28 cellular contexts compared by ENCODE assay signal in the genomic region with DNA sequence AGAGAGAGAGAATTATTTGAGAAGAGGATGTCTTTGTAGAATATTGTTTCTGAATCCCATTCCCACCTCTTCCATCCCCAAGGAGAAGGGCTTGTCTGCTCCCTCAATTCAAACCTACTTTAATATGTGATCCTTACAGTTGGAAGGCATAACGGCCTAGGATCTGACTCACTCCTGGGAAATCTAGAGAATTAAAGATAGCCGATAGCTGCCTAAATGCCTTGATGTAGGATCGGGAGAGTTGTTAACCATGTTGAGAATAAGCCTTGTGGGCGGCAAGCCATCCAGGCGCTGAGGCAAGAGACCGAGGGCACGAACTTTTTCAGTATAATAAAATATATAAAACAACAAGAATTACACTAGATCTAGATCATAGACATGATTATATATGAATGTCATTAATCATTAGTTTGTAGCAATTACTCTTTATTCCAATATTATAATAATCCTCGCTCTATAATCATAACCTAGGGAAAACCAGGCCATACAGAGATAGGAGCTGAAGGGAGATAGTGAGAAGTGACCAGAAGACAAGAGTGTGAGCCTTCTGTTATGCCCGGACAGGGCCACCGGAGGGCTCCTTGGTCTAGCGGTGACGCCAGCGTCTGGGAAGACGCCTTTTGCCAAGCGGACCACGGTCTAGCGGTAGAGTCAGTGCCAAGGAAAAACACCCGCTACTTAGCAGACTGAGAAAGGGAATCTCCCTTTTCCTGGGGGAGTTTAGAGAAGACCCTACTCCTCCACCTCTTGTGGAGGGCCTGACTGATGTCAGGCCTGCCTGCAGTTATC. TPM values are rescaled to one million over a fixed set of nuclear protein-coding genes. Genes with fewer than 3 reads are reported as not detected.
A peak's percentile ranks its signal among the peaks of the same experiment; 100 is the strongest.
DNase-seq lines count a peak whose midpoint lies in the region; ATAC-seq and TF ChIP-seq lines count a peak whose summit lies in the region.
"Had no signal": no experiment of that assay in that cellular context is flagged by ENCODE, and none has a peak within 500 bp of the region (broad histone marks: within the 10 kb centered on the region; RNA-seq: fewer than 3 reads in every experiment).

No MANE protein-coding gene starts in this region.

- no peak overlapping the region for H3K27ac Mint-ChIP-seq in activated CD8-positive, alpha-beta T cell treated with anti-CD3 and anti-CD28 coated beads for 36 hours
- no peak overlapping the region for H3K27ac Mint-ChIP-seq in activated CD8-positive, alpha-beta T cell treated with anti-CD3 and anti-CD28 coated beads, Interleukin-2, amount 10 ng/mL, durations not matched to agents 7 days and 5 days
- H3K27ac Mint-ChIP-seq: activated T-cell treated with anti-CD3 and anti-CD28 coated beads, Interleukin-2, amount 50 U/mL, for 72 hours; dendritic cell treated with granulocyte-macrophage colony-stimulating factor and Interleukin-4, amounts not matched to agents 40 ng/mL and 50 ng/mL, for 4 days; stimulated activated effector memory CD8-positive, alpha-beta T cell treated with anti-CD3 and anti-CD28 coated beads, Interleukin-12 subunit alpha, Interleukin-12 subunit beta, amount 100 ng/mL, for 72 hours; T-cell had no signal

- H3K27me3 Mint-ChIP-seq in activated CD8-positive, alpha-beta T cell treated with anti-CD3 and anti-CD28 coated beads for 36 hours, result no peaks in the 10 kb centered on the region
- no peaks in the 10 kb centered on the region for H3K27me3 Mint-ChIP-seq in activated CD8-positive, alpha-beta T cell treated with anti-CD3 and anti-CD28 coated beads, Interleukin-2, amount 10 ng/mL, durations not matched to agents 7 days and 5 days (ENCODE audit: low read depth)
- H3K27me3 Mint-ChIP-seq: dendritic cell treated with granulocyte-macrophage colony-stimulating factor and Interleukin-4, amounts not matched to agents 40 ng/mL and 50 ng/mL, for 4 days had no signal

- POLR2A ChIA-PET in activated CD8-positive, alpha-beta T cell treated with anti-CD3 and anti-CD28 coated beads for 36 hours (lab: Charles Lee), result no interaction called here
- POLR2A ChIA-PET in activated CD8-positive, alpha-beta T cell treated with anti-CD3 and anti-CD28 coated beads, Interleukin-2, amount 10 ng/mL, durations not matched to agents 7 days and 5 days (lab: Charles Lee), result no interaction called here

- no peaks in the 10 kb centered on the region for H3K36me3 Mint-ChIP-seq in activated CD8-positive, alpha-beta T cell treated with anti-CD3 and anti-CD28 coated beads for 36 hours (ENCODE audit: low read depth)
- H3K36me3 Mint-ChIP-seq in activated CD8-positive, alpha-beta T cell treated with anti-CD3 and anti-CD28 coated beads, Interleukin-2, amount 10 ng/mL, durations not matched to agents 7 days and 5 days (ENCODE audit: low read depth), result no peaks in the 10 kb centered on the region
- H3K36me3 Mint-ChIP-seq: naive B cell; stimulated activated effector memory CD8-positive, alpha-beta T cell treated with anti-CD3 and anti-CD28 coated beads, Interleukin-12 subunit alpha, Interleukin-12 subunit beta, amount 100 ng/mL, for 72 hours; T-cell had no signal

- CTCF ChIA-PET in activated CD8-positive, alpha-beta T cell treated with anti-CD3 and anti-CD28 coated beads for 36 hours (lab: Charles Lee), result interaction anchor here (1.2 kb wide), 1 partner anchor 15 kb away, joined by 3 read pairs; no protein-coding TSS in a partner anchor
- CTCF ChIA-PET in activated CD8-positive, alpha-beta T cell treated with anti-CD3 and anti-CD28 coated beads, Interleukin-2, amount 10 ng/mL, durations not matched to agents 7 days and 5 days (lab: Charles Lee), result no interaction called here

- intact Hi-C loops in activated CD8-positive, alpha-beta T cell treated with anti-CD3 and anti-CD28 coated beads for 36 hours (cut with micrococcal nuclease), result no loop called here

- no peak overlapping the region for H3K4me3 ChIP-seq in choroid plexus epithelial cell (ENCODE audit: low read depth, low read length)
- no peak overlapping the region for H3K4me3 ChIP-seq in retinal pigment epithelial cell (ENCODE audit: low read length)
- H3K4me3 ChIP-seq: adrenal gland; BLaER1 treated with 17β-estradiol and CSF1 and Interleukin-3, amounts not matched to agents 10 nM and 100 nM; HAP-1; suprapubic skin; uterus had no signal

- no peaks in the 10 kb centered on the region for H3K4me1 Mint-ChIP-seq in activated CD8-positive, alpha-beta T cell treated with anti-CD3 and anti-CD28 coated beads for 36 hours (ENCODE audit: low read depth)
- no peaks in the 10 kb centered on the region for H3K4me1 Mint-ChIP-seq in activated CD8-positive, alpha-beta T cell treated with anti-CD3 and anti-CD28 coated beads, Interleukin-2, amount 10 ng/mL, durations not matched to agents 7 days and 5 days (ENCODE audit: low read depth)
- H3K4me1 Mint-ChIP-seq: naive B cell; stimulated activated effector memory CD8-positive, alpha-beta T cell treated with anti-CD3 and anti-CD28 coated beads, Interleukin-12 subunit alpha, Interleukin-12 subunit beta, amount 100 ng/mL, for 72 hours; T-cell had no signal

- peak; percentile 2 for DNase-seq in activated CD8-positive, alpha-beta T cell treated with anti-CD3 and anti-CD28 coated beads for 36 hours
- DNase-seq in activated CD8-positive, alpha-beta T cell treated with anti-CD3 and anti-CD28 coated beads, Interleukin-2, amount 10 ng/mL, durations not matched to agents 7 days and 5 days, result no peak
- peak; percentile 7 for DNase-seq in M059J (ENCODE audit: low read depth)
- DNase-seq in choroid plexus epithelial cell (ENCODE audit: low read depth), result peak; percentile 10
- peak; percentile 43 for DNase-seq in retinal pigment epithelial cell (ENCODE audit: low read depth)
- DNase-seq: activated CD4-positive, alpha-beta T cell treated with anti-CD3 and anti-CD28 coated beads for 1 hour; activated naive CD4-positive, alpha-beta T cell treated with Interleukin-2 at 50 U/mL for 16 hours; activated T-cell treated with anti-CD3 and anti-CD28 coated beads, Interleukin-2, amount 50 U/mL, for 72 hours; COR-L47; naive B cell; NCI-H1105 treated with DMSO at 0.1 percent for 48 hours; NCI-H2029; NCI-H2227 treated with DMSO at 0.1 percent for 48 hours; NCI-H774; occipital lobe; SHP77; stimulated activated CD4-positive, alpha-beta T cell treated with anti-CD3 and anti-CD28 coated beads, Interleukin-2, amount 100 ng/mL, for 48 hours; T-cell; uterus had no signal

- no peak for ATAC-seq in activated CD8-positive, alpha-beta T cell treated with anti-CD3 and anti-CD28 coated beads for 36 hours
- no peak for ATAC-seq in activated CD8-positive, alpha-beta T cell treated with anti-CD3 and anti-CD28 coated beads, Interleukin-2, amount 10 ng/mL, durations not matched to agents 7 days and 5 days
- ATAC-seq in GM18870 (IDR thresholded peaks at IDR 0.05; ENCODE audit: unreplicated experiment) (no peak), GM21381 (IDR thresholded peaks at IDR 0.05; ENCODE audit: unreplicated experiment) (no peak), HG03432 (IDR thresholded peaks at IDR 0.05; ENCODE audit: unreplicated experiment) (no peak)
- ATAC-seq: activated T-cell treated with anti-CD3 and anti-CD28 coated beads, Interleukin-2, amount 50 U/mL, for 72 hours; stimulated activated effector memory CD8-positive, alpha-beta T cell treated with anti-CD3 and anti-CD28 coated beads, Interleukin-12 subunit alpha, Interleukin-12 subunit beta, amount 100 ng/mL, for 72 hours; T-cell had no signal

- H3K9me3 Mint-ChIP-seq in activated CD8-positive, alpha-beta T cell treated with anti-CD3 and anti-CD28 coated beads for 36 hours, result no peaks in the 10 kb centered on the region
- no peaks in the 10 kb centered on the region for H3K9me3 Mint-ChIP-seq in activated CD8-positive, alpha-beta T cell treated with anti-CD3 and anti-CD28 coated beads, Interleukin-2, amount 10 ng/mL, durations not matched to agents 7 days and 5 days (ENCODE audit: insufficient read depth)
- H3K9me3 Mint-ChIP-seq: activated T-cell treated with anti-CD3 and anti-CD28 coated beads, Interleukin-2, amount 50 U/mL, for 72 hours; naive B cell; stimulated activated effector memory CD8-positive, alpha-beta T cell treated with anti-CD3 and anti-CD28 coated beads, Interleukin-12 subunit alpha, Interleukin-12 subunit beta, amount 100 ng/mL, for 72 hours; T-cell had no signal

- TF ChIP-seq CTCF in activated CD8-positive, alpha-beta T cell treated with anti-CD3 and anti-CD28 coated beads for 36 hours (IDR thresholded peaks at IDR 0.05), result no peak
- TF ChIP-seq CTCF in choroid plexus epithelial cell (conservative IDR thresholded peaks at IDR 0.05; ENCODE audit: low read depth, low read length) (no peak), retinal pigment epithelial cell (conservative IDR thresholded peaks at IDR 0.05; ENCODE audit: low read depth, low read length) (no peak)

- H3K4me3 Mint-ChIP-seq in activated CD8-positive, alpha-beta T cell treated with anti-CD3 and anti-CD28 coated beads for 36 hours, result no peak overlapping the region
- no peak overlapping the region for H3K4me3 Mint-ChIP-seq in activated CD8-positive, alpha-beta T cell treated with anti-CD3 and anti-CD28 coated beads, Interleukin-2, amount 10 ng/mL, durations not matched to agents 7 days and 5 days
- H3K4me3 Mint-ChIP-seq: activated T-cell treated with anti-CD3 and anti-CD28 coated beads, Interleukin-2, amount 50 U/mL, for 72 hours; dendritic cell treated with granulocyte-macrophage colony-stimulating factor and Interleukin-4, amounts not matched to agents 40 ng/mL and 50 ng/mL, for 4 days; naive B cell; stimulated activated effector memory CD8-positive, alpha-beta T cell treated with anti-CD3 and anti-CD28 coated beads, Interleukin-12 subunit alpha, Interleukin-12 subunit beta, amount 100 ng/mL, for 72 hours; T-cell had no signal

RNA-seq across cellular contexts. Expression of gene EMCN, which starts 13.5 kb away (rescaled TPM):
- total RNA-seq in activated CD8-positive, alpha-beta T cell treated with anti-CD3 and anti-CD28 coated beads for 36 hours, result not detected
- not detected for total RNA-seq in activated CD8-positive, alpha-beta T cell treated with anti-CD3 and anti-CD28 coated beads, Interleukin-2, amount 10 ng/mL, durations not matched to agents 7 days and 5 days
- 0.05 TPM in 1 of 2 replicates, not detected in the other for total RNA-seq in M059J (2014; rRNA removed; shearing (Covaris generic))
- total RNA-seq: activated T-cell treated with anti-CD3 and anti-CD28 coated beads, Interleukin-2, amount 50 U/mL, for 72 hours had no signal
